13 cellular contexts compared by ENCODE assay signal in the genomic region with DNA sequence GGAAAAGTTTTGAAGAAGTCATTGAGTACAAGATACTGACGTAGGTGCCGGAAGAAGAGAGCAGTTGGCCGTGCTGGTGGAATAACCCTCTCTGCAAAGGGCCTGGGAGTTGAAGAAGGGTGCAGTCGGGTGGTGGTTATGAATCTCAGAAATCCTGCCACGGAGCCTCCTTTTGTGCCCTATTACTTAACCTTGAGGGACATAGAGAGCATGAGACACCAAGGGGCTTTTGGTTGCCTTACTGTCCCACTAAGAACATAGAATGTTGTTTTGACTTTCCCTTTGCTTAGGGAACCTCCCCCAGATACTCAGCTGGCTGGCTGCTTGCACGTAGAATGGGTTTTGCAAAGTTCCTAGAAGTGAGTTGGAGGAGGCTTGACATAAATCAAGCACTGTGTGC. TPM values are rescaled to one million over a fixed set of nuclear protein-coding genes. Genes with fewer than 3 reads are reported as not detected.
DNase-seq lines count a peak whose midpoint lies in the region; ATAC-seq and TF ChIP-seq lines count a peak whose summit lies in the region.
"Had no signal": no experiment of that assay in that cellular context is flagged by ENCODE, and none has a peak within 500 bp of the region (broad histone marks: within the 10 kb centered on the region; RNA-seq: fewer than 3 reads in every experiment).

No MANE protein-coding gene starts in this region.

- no peaks in the 10 kb centered on the region for H3K27me3 ChIP-seq in Loucy (ENCODE audit: insufficient read depth, low read length, poor library complexity, severe bottlenecking)
- no peaks in the 10 kb centered on the region for H3K27me3 ChIP-seq in A673 (replicated peaks; ENCODE audit: insufficient read depth, low read depth, low read length, poor library complexity)
- no peaks in the 10 kb centered on the region for H3K27me3 ChIP-seq in mesendoderm (ENCODE audit: insufficient read depth, low read length, poor library complexity)
- H3K27me3 ChIP-seq: thyroid gland had no signal

- no peak overlapping the region for H3K18ac ChIP-seq in mesendoderm (ENCODE audit: low read length)

- H3K9me3 Mint-ChIP-seq in activated naive CD4-positive, alpha-beta T cell treated with anti-CD3 and anti-CD28 coated beads, Interleukin-2, amount 50 U/mL, for 72 hours: peaks cover 0 to 10% of the 10 kb centered on the region in 2 donors

- peak overlapping the region; percentile 41 for H3K4me2 ChIP-seq in Loucy (ENCODE audit: low read depth, low read length, poor library complexity, severe bottlenecking)
- no peak overlapping the region for H3K4me2 ChIP-seq in mesendoderm (ENCODE audit: low read length)

- no peak overlapping the region for H2BK120ac ChIP-seq in mesendoderm (ENCODE audit: low read depth, low read length)

- H3K4me3 ChIP-seq in Loucy (ENCODE audit: low read length, poor library complexity, severe bottlenecking) (no peak overlapping the region), A673 (ENCODE audit: low read depth, low read length, poor library complexity, severe bottlenecking) (no peak overlapping the region), mesendoderm (ENCODE audit: low read length) (no peak overlapping the region)
- H3K4me3 ChIP-seq: coronary artery, thyroid gland had no signal

- H3K9me2 ChIP-seq in Loucy (replicated peaks; ENCODE audit: low read depth, low read length): no peaks in the 10 kb centered on the region

- H3K27ac Mint-ChIP-seq in activated naive CD4-positive, alpha-beta T cell treated with anti-CD3 and anti-CD28 coated beads, Interleukin-2, amount 50 U/mL, for 72 hours: peak overlapping the region; percentile 98 to 100

- no peaks in the 10 kb centered on the region for H3K36me3 ChIP-seq in Loucy (ENCODE audit: insufficient read depth, low read length)
- no peaks in the 10 kb centered on the region for H3K36me3 ChIP-seq in A673 (ENCODE audit: insufficient read depth, low read length, poor library complexity, severe bottlenecking)
- H3K36me3 ChIP-seq in mesendoderm (ENCODE audit: control insufficient read depth, insufficient read depth, low read length): no peaks in the 10 kb centered on the region
- H3K36me3 ChIP-seq: thyroid gland had no signal

- intact Hi-C loops in A673 (cut with micrococcal nuclease; ENCODE audit: unreplicated experiment): no loop called here

- H3K9me3 ChIP-seq in Loucy (ENCODE audit: insufficient read depth, low read depth, low read length) (no peaks in the 10 kb centered on the region), A673 (ENCODE audit: low read depth, low read length, poor library complexity, severe bottlenecking) (no peaks in the 10 kb centered on the region)
- H3K9me3 ChIP-seq: thyroid gland had no signal

- POLR2A ChIA-PET in A673 (lab: Charles Lee; ENCODE audit: low non-redundant PET): no interaction called here

- 0 out of 2 replicates have a peak overlapping the region, but pooled peaks have one; percentile 6 for H2AFZ ChIP-seq in Loucy (ENCODE audit: low read length)

- no peak overlapping the region for H4K5ac ChIP-seq in mesendoderm (ENCODE audit: low read length)

- BruUV-seq in A673 (replicated peaks; lab: Mats Ljungman, UMichigan): no TSS peak

- H2BK5ac ChIP-seq in mesendoderm (ENCODE audit: low read length): no peak overlapping the region

- H3K79me1 ChIP-seq in mesendoderm (ENCODE audit: low read length): no peaks in the 10 kb centered on the region

- no peak overlapping the region for H3K56ac ChIP-seq in mesendoderm (ENCODE audit: low read length)

- CTCF ChIA-PET in A673 (lab: Charles Lee): no interaction called here

- peak overlapping the region; percentile 1 for H3K9ac ChIP-seq in Loucy (ENCODE audit: low read depth, low read length, poor library complexity, severe bottlenecking)
- H3K9ac ChIP-seq in mesendoderm (ENCODE audit: low read length): no peak overlapping the region

- H4K8ac ChIP-seq in mesendoderm (ENCODE audit: low read depth, low read length): no peak overlapping the region

- no peak overlapping the region for H3K4ac ChIP-seq in mesendoderm (ENCODE audit: low read depth, low read length)

- no peak overlapping the region for H3K23ac ChIP-seq in mesendoderm (ENCODE audit: low read length)

- H4K20me1 ChIP-seq in Loucy (ENCODE audit: insufficient read depth, low read length, poor library complexity, severe bottlenecking): no peaks in the 10 kb centered on the region

- H2AK5ac ChIP-seq in mesendoderm (ENCODE audit: low read length): no peak overlapping the region

- no peaks in the 10 kb centered on the region for H3F3A ChIP-seq in Loucy (ENCODE audit: low read depth)

- DNase-seq in activated CD4-positive, alpha-beta T cell treated with anti-CD3 and anti-CD28 coated beads for 4 hours: peak; percentile 37 to 46
- DNase-seq in activated naive CD4-positive, alpha-beta T cell treated with anti-CD3 and anti-CD28 coated beads, Interleukin-2, amount 50 U/mL, for 72 hours (ENCODE audit: low spot score in 2 of 2): peak in 1 of 2 donors; percentile 74
- peak; percentile 41 to 54 for DNase-seq in stimulated activated CD4-positive, alpha-beta T cell treated with anti-CD3 and anti-CD28 coated beads, Interleukin-2, amount 100 ng/mL, for 24 hours
- no peak for DNase-seq in A673 (ENCODE audit: low spot score)
- DNase-seq in mesendoderm: no peak
- DNase-seq: NCI-H1048, NCI-H226, thyroid gland had no signal

- WGBS in mesendoderm (ENCODE audit: extremely low coverage, insufficient coverage, low lambda C conversion rate): no CpG with 5 or more reads among the region's 6 CpGs

- ATAC-seq in activated naive CD4-positive, alpha-beta T cell treated with anti-CD3 and anti-CD28 coated beads, Interleukin-2, amount 50 U/mL, for 72 hours: peak; percentile 70 to 77
- ATAC-seq in HG03565 (IDR thresholded peaks at IDR 0.05; ENCODE audit: unreplicated experiment) (no peak), HG03439 (IDR thresholded peaks at IDR 0.05; ENCODE audit: unreplicated experiment) (no peak)

- peaks cover 55% of the 10 kb centered on the region for H3K4me1 ChIP-seq in Loucy (ENCODE audit: insufficient read depth, low read length, poor library complexity, severe bottlenecking)
- no peaks in the 10 kb centered on the region for H3K4me1 ChIP-seq in A673 (ENCODE audit: insufficient read depth, low read length, poor library complexity, severe bottlenecking)
- no peaks in the 10 kb centered on the region for H3K4me1 ChIP-seq in mesendoderm (ENCODE audit: control insufficient read depth, low read depth, low read length)
- H3K4me1 ChIP-seq: thyroid gland had no signal

- no peak overlapping the region for H2BK15ac ChIP-seq in mesendoderm (replicated peaks; ENCODE audit: low read depth)

- no peak for TF ChIP-seq CTCF in Loucy (conservative IDR thresholded peaks at IDR 0.05; ENCODE audit: low read length)
- TF ChIP-seq CTCF in A673 (conservative IDR thresholded peaks at IDR 0.05; ENCODE audit: low read depth, low read length): no peak

- H3K27ac ChIP-seq in A673 (ENCODE audit: low read depth, low read length, poor library complexity, severe bottlenecking) (no peak overlapping the region), mesendoderm (ENCODE audit: low read depth, low read length) (no peak overlapping the region)
- H3K27ac ChIP-seq: coronary artery, thyroid gland had no signal

- H3K79me2 ChIP-seq in Loucy (ENCODE audit: insufficient read depth, low read length) (peaks cover 30% of the 10 kb centered on the region), mesendoderm (ENCODE audit: control insufficient read depth, insufficient read depth, low read length) (no peaks in the 10 kb centered on the region)

- H3K36me3 Mint-ChIP-seq in activated naive CD4-positive, alpha-beta T cell treated with anti-CD3 and anti-CD28 coated beads, Interleukin-2, amount 50 U/mL, for 72 hours: peaks cover 29 to 55% of the 10 kb centered on the region in 2 donors

RNA-seq across cellular contexts. Expression of gene CD28, which starts 1.3 kb away (rescaled TPM):
- total RNA-seq in activated naive CD4-positive, alpha-beta T cell treated with anti-CD3 and anti-CD28 coated beads, Interleukin-2, amount 50 U/mL, for 72 hours: 100 to 1,000 TPM; 159 to 191 TPM
- total RNA-seq in A673 (2021): not detected in 2 replicates
- not detected for polyA plus RNA-seq in mesendoderm (2013, experiment 1 of 2)
- not detected for polyA plus RNA-seq in mesendoderm (2013, experiment 2 of 2)
- total RNA-seq: RPMI7951 had no signal

Comparison
In these comparisons a context has a peak if more than half of its experiments do, and no peak if none do; other contexts are left out.
1. DNase-seq: peak in activated CD4-positive, alpha-beta T cell treated with anti-CD3 and anti-CD28 coated beads for 4 hours (2 of 2) and stimulated activated CD4-positive, alpha-beta T cell treated with anti-CD3 and anti-CD28 coated beads, Interleukin-2, amount 100 ng/mL, for 24 hours (2 of 2); none in A673 (single experiment) and mesendoderm (single experiment).
2. ATAC-seq: peak in activated naive CD4-positive, alpha-beta T cell treated with anti-CD3 and anti-CD28 coated beads, Interleukin-2, amount 50 U/mL, for 72 hours (2 of 2); none in HG03565 (single experiment) and HG03439 (single experiment).
3. RNA of gene CD28, which starts 1.3 kb away (total RNA-seq): 159 to 191 TPM in activated naive CD4-positive, alpha-beta T cell treated with anti-CD3 and anti-CD28 coated beads, Interleukin-2, amount 50 U/mL, for 72 hours; not detected in A673; every median in the first group is over 100 times any median in the second.